In the genomic region with DNA sequence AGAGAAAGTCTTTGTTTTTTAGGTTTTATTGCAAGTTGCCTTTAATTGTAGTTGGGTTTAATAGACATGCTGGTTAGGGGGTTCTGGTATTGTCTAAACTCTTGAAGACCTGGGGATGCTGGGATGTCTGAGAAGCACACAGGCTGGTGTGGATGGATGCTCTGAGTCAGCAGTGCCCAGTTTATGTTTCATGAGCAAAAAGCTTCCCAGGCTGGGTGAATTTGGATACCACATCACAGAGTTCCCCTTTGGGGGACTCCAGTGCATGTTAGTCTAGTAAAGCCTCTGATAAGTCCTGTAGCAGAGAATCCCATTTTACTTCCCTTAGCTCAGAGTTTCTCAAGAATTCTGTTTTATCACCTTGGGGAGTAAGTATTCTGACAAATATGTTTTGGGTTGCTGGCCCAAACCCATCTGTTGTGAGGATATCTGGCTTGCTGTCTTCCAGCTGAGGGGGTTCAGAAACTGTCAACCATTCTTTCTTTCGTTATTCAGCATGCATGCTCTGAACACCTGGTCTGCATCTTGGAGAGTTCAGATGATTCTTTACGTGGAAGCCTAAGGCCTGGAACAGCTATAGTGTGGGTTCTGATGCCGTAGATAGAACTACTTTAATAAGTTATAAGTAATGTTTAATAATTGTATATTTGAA, we compare ENCODE assay signal across 15 cellular contexts.
DNase-seq lines count a peak whose midpoint lies in the region; ATAC-seq and TF ChIP-seq lines count a peak whose summit lies in the region.
"Had no signal": no experiment of that assay in that cellular context is flagged by ENCODE, and none has a peak within 500 bp of the region (broad histone marks: within the 10 kb centered on the region; RNA-seq: fewer than 3 reads in every experiment).

No MANE protein-coding gene starts in this region.

- H3K4me1 ChIP-seq in thymus (ENCODE audit: control insufficient read depth, insufficient read depth, low read length) (peaks cover 26% of the 10 kb centered on the region), left ventricle myocardium inferior (no peaks in the 10 kb centered on the region)
- H3K4me1 ChIP-seq: body of pancreas, gastrocnemius medialis, prostate gland had no signal

- POLR2A ChIA-PET in activated CD4-positive, alpha-beta memory T cell treated with anti-CD3 and anti-CD28 coated beads for 36 hours (lab: Charles Lee): interaction anchor here (0.9 to 1.6 kb wide), 6 partner anchors 73 to 862 kb away, joined by 3 to 9 read pairs (median 4); no protein-coding TSS in a partner anchor

- CTCF ChIA-PET in activated CD4-positive, alpha-beta memory T cell treated with anti-CD3 and anti-CD28 coated beads for 36 hours (lab: Charles Lee): interaction anchor here (0.7 to 1.5 kb wide), 8 partner anchors 16 to 1960 kb away, joined by 3 to 7 read pairs (median 4); no protein-coding TSS in a partner anchor

- peaks cover 25% of the 10 kb centered on the region for H3K4me1 Mint-ChIP-seq in activated CD4-positive, alpha-beta memory T cell treated with anti-CD3 and anti-CD28 coated beads for 36 hours (ENCODE audit: low read depth)

- H3K36me3 Mint-ChIP-seq in activated CD4-positive, alpha-beta memory T cell treated with anti-CD3 and anti-CD28 coated beads for 36 hours: no peaks in the 10 kb centered on the region

- H3K27me3 ChIP-seq in thymus (ENCODE audit: control insufficient read depth, insufficient read depth): no peaks in the 10 kb centered on the region
- H3K27me3 ChIP-seq in left ventricle myocardium inferior (ENCODE audit: low read depth): peaks cover 10% of the 10 kb centered on the region
- H3K27me3 ChIP-seq: body of pancreas, gastrocnemius medialis had no signal

- WGBS in thymus: 15% methylated on average over 3 of the region's 3 CpGs

- peak overlapping the region; percentile 92 for H3K27ac Mint-ChIP-seq in activated CD4-positive, alpha-beta memory T cell treated with anti-CD3 and anti-CD28 coated beads for 36 hours

- H3K4me3 Mint-ChIP-seq in activated CD4-positive, alpha-beta memory T cell treated with anti-CD3 and anti-CD28 coated beads for 36 hours: no peak overlapping the region

- H3K36me3 ChIP-seq in thymus (ENCODE audit: control insufficient read depth, insufficient read depth) (no peaks in the 10 kb centered on the region), left ventricle myocardium inferior (no peaks in the 10 kb centered on the region)
- H3K36me3 ChIP-seq: gastrocnemius medialis, prostate gland had no signal

- peak overlapping the region; percentile 39 for H3K27ac ChIP-seq in thymus (ENCODE audit: low read depth)
- no peak overlapping the region for H3K27ac ChIP-seq in left ventricle myocardium inferior (replicated peaks)
- H3K27ac ChIP-seq: body of pancreas, gastrocnemius medialis, prostate gland had no signal

- H3K4me3 ChIP-seq in thymus (ENCODE audit: low read length) (no peak overlapping the region), left ventricle myocardium inferior (no peak overlapping the region)
- H3K4me3 ChIP-seq: body of pancreas, gastrocnemius medialis, prostate gland had no signal

- TF ChIP-seq CTCF in left ventricle myocardium inferior (IDR thresholded peaks at IDR 0.05; ENCODE audit: borderline replicate concordance): no peak

- H3K27me3 Mint-ChIP-seq in activated CD4-positive, alpha-beta memory T cell treated with anti-CD3 and anti-CD28 coated beads for 36 hours: no peaks in the 10 kb centered on the region

- no peaks in the 10 kb centered on the region for H3K9me3 Mint-ChIP-seq in activated CD4-positive, alpha-beta memory T cell treated with anti-CD3 and anti-CD28 coated beads for 36 hours

- H3K9me3 ChIP-seq in thymus (ENCODE audit: control insufficient read depth) (no peaks in the 10 kb centered on the region), left ventricle myocardium inferior (replicated peaks) (peaks cover 7% of the 10 kb centered on the region)
- H3K9me3 ChIP-seq: body of pancreas, gastrocnemius medialis, prostate gland had no signal

- intact Hi-C loops in activated CD4-positive, alpha-beta memory T cell treated with anti-CD3 and anti-CD28 coated beads for 36 hours (cut with micrococcal nuclease): loop anchor here (1.0 to 5.0 kb wide), 6 partner anchors 74 to 1967 kb away; a partner anchor contains a TSS
- intact Hi-C loops in left ventricle myocardium inferior (cut with micrococcal nuclease): no loop called here

- peak; percentile 12 for DNase-seq in stimulated activated CD4-positive, alpha-beta T cell treated with anti-CD3 and anti-CD28 coated beads, Interleukin-4, amount 100 ng/mL, for 24 hours
- DNase-seq in stimulated activated CD4-positive, alpha-beta T cell treated with anti-CD3 and anti-CD28 coated beads, Interleukin-2, amount 100 ng/mL, for 48 hours: no peak
- peak; percentile 49 for DNase-seq in activated CD4-positive, alpha-beta memory T cell treated with anti-CD3 and anti-CD28 coated beads for 36 hours
- no peak for DNase-seq in MV-4-11 (lab: John Stamatoyannopoulos, UW)
- no peak for DNase-seq in pons (ENCODE audit: low spot score)
- DNase-seq in left ventricle myocardium inferior: no peak
- DNase-seq: AML-193; body of pancreas; effector CD4-positive, alpha-beta T cell; gastrocnemius medialis; kidney had no signal

- ATAC-seq in HG02870 (IDR thresholded peaks at IDR 0.05; ENCODE audit: unreplicated experiment): peak; percentile 65
- ATAC-seq: body of pancreas, gastrocnemius medialis, HCT116 had no signal

Comparison
In these comparisons a context has a peak if more than half of its experiments do, and no peak if none do; other contexts are left out.
1. DNase-seq: peak in stimulated activated CD4-positive, alpha-beta T cell treated with anti-CD3 and anti-CD28 coated beads, Interleukin-4, amount 100 ng/mL, for 24 hours (single experiment) and activated CD4-positive, alpha-beta memory T cell treated with anti-CD3 and anti-CD28 coated beads for 36 hours (single experiment); none in stimulated activated CD4-positive, alpha-beta T cell treated with anti-CD3 and anti-CD28 coated beads, Interleukin-2, amount 100 ng/mL, for 48 hours (0 of 2), MV-4-11 (single experiment), pons (single experiment) and left ventricle myocardium inferior (single experiment).